8 cellular contexts compared by ENCODE assay signal in the genomic region with DNA sequence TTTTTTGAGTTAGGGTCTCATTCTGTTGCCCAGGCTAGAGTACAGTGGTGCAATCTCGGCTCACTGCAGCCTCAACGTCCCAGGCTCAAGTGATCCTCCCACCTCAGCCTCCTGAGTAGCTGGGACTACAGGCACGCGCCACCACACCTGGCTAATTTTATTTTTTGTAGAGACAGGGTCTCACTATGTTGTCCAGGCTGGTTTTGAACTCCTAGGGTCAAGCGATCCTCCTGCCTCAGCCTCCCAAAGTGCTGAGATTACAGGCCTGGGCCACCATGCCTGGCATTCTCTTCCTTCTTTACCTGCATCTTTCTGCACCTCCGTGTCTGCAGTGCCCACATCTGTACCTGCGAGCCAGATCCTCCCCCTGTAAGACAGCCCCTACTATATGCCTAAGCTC. TPM values are rescaled to one million over a fixed set of nuclear protein-coding genes. Genes with fewer than 3 reads are reported as not detected.
DNase-seq lines count a peak whose midpoint lies in the region; ATAC-seq and TF ChIP-seq lines count a peak whose summit lies in the region.
"Not testable (repeated sequence)": the region's sequence is repeated elsewhere in the genome, so short reads cannot be mapped to it uniquely, and the experiment has no call there.

No MANE protein-coding gene starts in this region.

- H3K27me3 Mint-ChIP-seq in CD8-positive, alpha-beta T cell (ENCODE audit: low read depth) = peaks cover 25% of the 10 kb centered on the region
- H3K27me3 Mint-ChIP-seq in T-helper 17 cell = peaks cover 42% of the 10 kb centered on the region
- H3K27me3 Mint-ChIP-seq in activated T-cell treated with anti-CD3 and anti-CD28 coated beads, Interleukin-2, amount 50 U/mL, for 4 hours (ENCODE audit: low read depth) = peaks cover 38% of the 10 kb centered on the region
- H3K27me3 Mint-ChIP-seq in activated naive CD8-positive, alpha-beta T cell treated with anti-CD3 and anti-CD28 coated beads for 36 hours = peaks cover 30% of the 10 kb centered on the region
- peaks cover 46 to 75% of the 10 kb centered on the region in 2 donors for H3K27me3 Mint-ChIP-seq in effector memory CD8-positive, alpha-beta T cell
- H3K27me3 Mint-ChIP-seq in naive B cell = peaks cover 24 to 51% (median 41%) of the 10 kb centered on the region in 3 donors
- peaks cover 21% of the 10 kb centered on the region for H3K27me3 Mint-ChIP-seq in neural progenitor cell (ENCODE audit: insufficient read depth, low read depth)
- H3K27me3 Mint-ChIP-seq in type B pancreatic cell = peaks cover 59% of the 10 kb centered on the region

- H3K4me1 Mint-ChIP-seq in CD8-positive, alpha-beta T cell (ENCODE audit: low read depth) = peaks cover 19% of the 10 kb centered on the region
- peaks cover 16% of the 10 kb centered on the region for H3K4me1 Mint-ChIP-seq in T-helper 17 cell
- H3K4me1 Mint-ChIP-seq in activated T-cell treated with anti-CD3 and anti-CD28 coated beads, Interleukin-2, amount 50 U/mL, for 4 hours (ENCODE audit: low read depth) = peaks cover 14% of the 10 kb centered on the region
- not testable (repeated sequence) for H3K4me1 Mint-ChIP-seq in activated naive CD8-positive, alpha-beta T cell treated with anti-CD3 and anti-CD28 coated beads for 36 hours; effector memory CD8-positive, alpha-beta T cell (ENCODE audit: low read depth in 2 of 2); type B pancreatic cell (ENCODE audit: unreplicated experiment)
- H3K4me1 Mint-ChIP-seq in naive B cell = peaks cover 12 to 30% (median 26%) of the 10 kb centered on the region in 3 donors
- peaks cover 13% of the 10 kb centered on the region for H3K4me1 Mint-ChIP-seq in neural progenitor cell

- H3K4me3 Mint-ChIP-seq in CD8-positive, alpha-beta T cell = peak overlapping the region; percentile 84
- H3K4me3 Mint-ChIP-seq in T-helper 17 cell (peak overlapping the region; percentile 80), naive B cell (peak overlapping the region in 7 of 8 donors; percentile 52 to 86 (median 67)), neural progenitor cell (peak overlapping the region; percentile 86), type B pancreatic cell (peak overlapping the region; percentile 79)
- H3K4me3 Mint-ChIP-seq in activated T-cell treated with anti-CD3 and anti-CD28 coated beads, Interleukin-2, amount 50 U/mL, for 4 hours = peak overlapping the region; percentile 39
- peak overlapping the region; percentile 72 for H3K4me3 Mint-ChIP-seq in activated naive CD8-positive, alpha-beta T cell treated with anti-CD3 and anti-CD28 coated beads for 36 hours
- H3K4me3 Mint-ChIP-seq in effector memory CD8-positive, alpha-beta T cell = peak overlapping the region; percentile 66 to 67

- intact Hi-C loops in CD8-positive, alpha-beta T cell (cut with DNase I, micrococcal nuclease) = not testable (repeated sequence)

- not testable (repeated sequence) for H3K36me3 ChIP-seq in CD8-positive, alpha-beta T cell (ENCODE audit: insufficient read depth, low read length); neural progenitor cell

- not testable (repeated sequence) for H2AFZ ChIP-seq in neural progenitor cell (replicated peaks)

- H3K36me3 Mint-ChIP-seq in CD8-positive, alpha-beta T cell; T-helper 17 cell (ENCODE audit: low read depth); activated T-cell treated with anti-CD3 and anti-CD28 coated beads, Interleukin-2, amount 50 U/mL, for 4 hours (ENCODE audit: insufficient read depth); activated naive CD8-positive, alpha-beta T cell treated with anti-CD3 and anti-CD28 coated beads for 36 hours; effector memory CD8-positive, alpha-beta T cell (ENCODE audit: insufficient read depth); naive B cell; neural progenitor cell; type B pancreatic cell: not testable (repeated sequence)

- TF ChIP-seq CTCF in CD8-positive, alpha-beta T cell (IDR thresholded peaks at IDR 0.05); neural progenitor cell (IDR thresholded peaks at IDR 0.05); type B pancreatic cell (conservative IDR thresholded peaks at IDR 0.05): not testable (repeated sequence)

- not testable (repeated sequence) for H3K27ac ChIP-seq in CD8-positive, alpha-beta T cell (ENCODE audit: low read depth, low read length); neural progenitor cell

- H3K27me3 ChIP-seq in CD8-positive, alpha-beta T cell (ENCODE audit: insufficient read depth, low read length) = not testable (repeated sequence)
- peaks cover 34% of the 10 kb centered on the region for H3K27me3 ChIP-seq in neural progenitor cell

- CTCF ChIA-PET in CD8-positive, alpha-beta T cell (lab: Charles Lee) = not testable (repeated sequence)

- not testable (repeated sequence) for H4K20me1 ChIP-seq in neural progenitor cell (ENCODE audit: low read depth)

- not testable (repeated sequence) for H3K4me1 ChIP-seq in CD8-positive, alpha-beta T cell (ENCODE audit: insufficient read depth, low read length); neural progenitor cell

- DNase-seq in CD8-positive, alpha-beta T cell; T-helper 17 cell; activated T-cell treated with anti-CD3 and anti-CD28 coated beads, Interleukin-2, amount 50 U/mL, for 4 hours; activated naive CD8-positive, alpha-beta T cell treated with anti-CD3 and anti-CD28 coated beads for 36 hours; effector memory CD8-positive, alpha-beta T cell; naive B cell; neural progenitor cell (ENCODE audit: low spot score); type B pancreatic cell (ENCODE audit: extremely low spot score, unreplicated experiment): not testable (repeated sequence)

- not testable (repeated sequence) for H3K79me2 ChIP-seq in neural progenitor cell (ENCODE audit: low read depth)

- not testable (repeated sequence) for H3K4me3 ChIP-seq in CD8-positive, alpha-beta T cell (ENCODE audit: low read depth, low read length); neural progenitor cell

- H3K9me3 Mint-ChIP-seq in CD8-positive, alpha-beta T cell; activated T-cell treated with anti-CD3 and anti-CD28 coated beads, Interleukin-2, amount 50 U/mL, for 4 hours; activated naive CD8-positive, alpha-beta T cell treated with anti-CD3 and anti-CD28 coated beads for 36 hours; effector memory CD8-positive, alpha-beta T cell; naive B cell; neural progenitor cell; type B pancreatic cell: not testable (repeated sequence)

- not testable (repeated sequence) for H3K9ac ChIP-seq in neural progenitor cell

- H3F3A ChIP-seq in neural progenitor cell (ENCODE audit: low read depth) = not testable (repeated sequence)

- H3K9me3 ChIP-seq in CD8-positive, alpha-beta T cell (ENCODE audit: low read length); T-helper 17 cell (ENCODE audit: control insufficient read depth, low read length, poor library complexity, severe bottlenecking); neural progenitor cell (ENCODE audit: low read depth): not testable (repeated sequence)

- not testable (repeated sequence) for H3K4me2 ChIP-seq in neural progenitor cell

- POLR2A ChIA-PET in CD8-positive, alpha-beta T cell (lab: Charles Lee) = not testable (repeated sequence)

- not testable (repeated sequence) for H3K27ac Mint-ChIP-seq in CD8-positive, alpha-beta T cell; activated naive CD8-positive, alpha-beta T cell treated with anti-CD3 and anti-CD28 coated beads for 36 hours; type B pancreatic cell
- peak overlapping the region; percentile 32 for H3K27ac Mint-ChIP-seq in T-helper 17 cell
- H3K27ac Mint-ChIP-seq in effector memory CD8-positive, alpha-beta T cell = peak overlapping the region; percentile 33 to 86
- H3K27ac Mint-ChIP-seq in naive B cell = peak overlapping the region in 3 of 6 donors; percentile 44 to 59 (median 56)
- peak overlapping the region; percentile 78 for H3K27ac Mint-ChIP-seq in neural progenitor cell

- ATAC-seq in CD8-positive, alpha-beta T cell; T-helper 17 cell; activated T-cell treated with anti-CD3 and anti-CD28 coated beads, Interleukin-2, amount 50 U/mL, for 4 hours; effector memory CD8-positive, alpha-beta T cell (replicated peaks); naive B cell (ENCODE audit: low read depth in 2 of 2): not testable (repeated sequence)

RNA-seq across cellular contexts. Expression of a gene that starts 1.4 kb away (rescaled TPM):
- total RNA-seq in CD8-positive, alpha-beta T cell = 1 to 10 TPM; 2.3 to 2.7 TPM
- under 1 TPM; 0.27 to 0.47 TPM for total RNA-seq in T-helper 17 cell
- total RNA-seq in activated T-cell treated with anti-CD3 and anti-CD28 coated beads, Interleukin-2, amount 50 U/mL, for 4 hours = under 1 TPM; 0.25 to 0.69 (median 0.43) TPM
- total RNA-seq in activated naive CD8-positive, alpha-beta T cell treated with anti-CD3 and anti-CD28 coated beads for 36 hours = 1 to 10 TPM; 1.3 to 1.6 TPM
- not detected for polyA plus RNA-seq in naive B cell (ENCODE audit: low read depth in 6 of 6)
- total RNA-seq in neural progenitor cell (ENCODE audit: low replicate concordance) = 6.6 and 7.3 TPM in 2 replicates
- 1.0 and 9.9 TPM in 2 replicates for total RNA-seq in type B pancreatic cell (ENCODE audit: low replicate concordance)

RNA-seq across cellular contexts. Expression of a gene that starts 21.5 kb away (rescaled TPM):
- total RNA-seq in CD8-positive, alpha-beta T cell = 10 to 100 TPM; 63.8 to 69.9 TPM
- 10 to 100 TPM; 72.0 to 72.1 TPM for total RNA-seq in T-helper 17 cell
- total RNA-seq in activated T-cell treated with anti-CD3 and anti-CD28 coated beads, Interleukin-2, amount 50 U/mL, for 4 hours = 10 to 100 TPM; 53.1 to 81.7 (median 63.8) TPM
- total RNA-seq in activated naive CD8-positive, alpha-beta T cell treated with anti-CD3 and anti-CD28 coated beads for 36 hours = 10 to 100 TPM; 32.4 to 33.0 TPM
- 10 to 100 TPM; 17.4 to 37.1 (median 28.6) TPM for polyA plus RNA-seq in naive B cell (ENCODE audit: low read depth in 6 of 6)
- total RNA-seq in neural progenitor cell (ENCODE audit: low replicate concordance) = 6.6 and 13.3 TPM in 2 replicates
- total RNA-seq in type B pancreatic cell (ENCODE audit: low replicate concordance) = 35.3 and 38.5 TPM in 2 replicates

RNA-seq across cellular contexts. Expression of a gene that starts 26.8 kb away (rescaled TPM):
- under 1 TPM; 0.19 to 0.25 TPM for total RNA-seq in CD8-positive, alpha-beta T cell
- total RNA-seq in T-helper 17 cell = under 1 TPM; 0.21 to 0.60 TPM
- total RNA-seq in activated T-cell treated with anti-CD3 and anti-CD28 coated beads, Interleukin-2, amount 50 U/mL, for 4 hours = 1 to 10 TPM; 1.2 to 2.0 (median 1.3) TPM
- total RNA-seq in activated naive CD8-positive, alpha-beta T cell treated with anti-CD3 and anti-CD28 coated beads for 36 hours = 1 to 10 TPM; 1.5 TPM
- polyA plus RNA-seq in naive B cell (ENCODE audit: low read depth in 6 of 6) = not detected
- 1.4 and 2.9 TPM in 2 replicates for total RNA-seq in neural progenitor cell (ENCODE audit: low replicate concordance)
- 5.8 and 6.9 TPM in 2 replicates for total RNA-seq in type B pancreatic cell (ENCODE audit: low replicate concordance)

RNA-seq across cellular contexts. Expression of a gene that starts 54.3 kb away (rescaled TPM):
- total RNA-seq in CD8-positive, alpha-beta T cell = 10 to 100 TPM; 43.6 to 48.3 TPM
- total RNA-seq in T-helper 17 cell (10 to 100 TPM; 31.3 to 45.5 TPM), neural progenitor cell (ENCODE audit: low replicate concordance) (3.2 and 5.8 TPM in 2 replicates), type B pancreatic cell (ENCODE audit: low replicate concordance) (19.3 and 25.0 TPM in 2 replicates)
- 10 to 100 TPM; 39.3 to 49.0 (median 40.5) TPM for total RNA-seq in activated T-cell treated with anti-CD3 and anti-CD28 coated beads, Interleukin-2, amount 50 U/mL, for 4 hours
- 10 to 100 TPM; 28.5 to 31.7 TPM for total RNA-seq in activated naive CD8-positive, alpha-beta T cell treated with anti-CD3 and anti-CD28 coated beads for 36 hours
- polyA plus RNA-seq in naive B cell (ENCODE audit: low read depth in 6 of 6) = 1 to 10 TPM in 2 of 6 donors, under 1 TPM in 3, not detected in 1; 0.69 to 2.8 (median 0.85) TPM
